Comparison of ENCODE assay signal across 18 cellular contexts in the genomic region with DNA sequence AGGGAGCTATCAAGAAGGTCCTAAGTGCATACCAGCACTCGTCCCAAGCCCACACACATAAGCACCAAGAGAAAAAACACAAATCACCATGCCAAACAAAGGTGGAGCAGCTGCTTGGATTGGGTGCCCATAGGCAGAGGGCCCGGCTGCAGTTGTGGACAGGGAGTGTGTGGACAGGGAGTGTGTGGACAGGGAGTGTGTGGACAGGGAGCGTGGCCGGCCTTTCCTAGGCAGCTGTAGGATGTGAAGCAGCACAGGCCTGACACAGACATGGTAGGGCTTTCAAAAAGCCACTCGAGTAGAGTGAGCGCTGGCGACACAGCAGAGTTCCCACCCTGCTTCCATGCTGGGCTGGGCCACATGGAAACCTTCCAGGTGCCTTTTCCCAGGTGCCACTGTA.
"Had no signal": no experiment of that assay in that cellular context is flagged by ENCODE, and none has a peak within 500 bp of the region (broad histone marks: within the 10 kb centered on the region; RNA-seq: fewer than 3 reads in every experiment).

No MANE protein-coding gene starts in this region.

- H3K36me3 ChIP-seq: breast epithelium had no signal

- DNase-seq: activated CD4-positive, alpha-beta memory T cell treated with anti-CD3 and anti-CD28 coated beads for 36 hours; activated CD4-positive, alpha-beta T cell treated with anti-CD3 and anti-CD28 coated beads for 1 hour; endodermal cell; erythroblast; kidney; left lung; naive B cell; occipital lobe; SK-N-SH; stimulated activated CD4-positive, alpha-beta T cell treated with anti-CD3 and anti-CD28 coated beads, Interleukin-15, amount 100 ng/mL, for 24 hours; stimulated activated CD4-positive, alpha-beta T cell treated with anti-CD3 and anti-CD28 coated beads, Interleukin-4, amount 100 ng/mL, for 1 hour; stimulated activated naive CD4-positive, alpha-beta T cell; T-helper 1 cell; trophoblast cell had no signal

- H3K4me3 ChIP-seq: ascending aorta, breast epithelium, left lung, right atrium auricular region had no signal

- H3K27me3 ChIP-seq: ascending aorta, breast epithelium, left lung, right atrium auricular region had no signal

- H3K9me3 Mint-ChIP-seq: activated CD4-positive, alpha-beta memory T cell treated with anti-CD3 and anti-CD28 coated beads for 36 hours; naive B cell had no signal

- H3K4me3 Mint-ChIP-seq: activated CD4-positive, alpha-beta memory T cell treated with anti-CD3 and anti-CD28 coated beads for 36 hours; endodermal cell had no signal

- H3K9me3 ChIP-seq: right atrium auricular region, SK-N-SH had no signal

- ATAC-seq: left lung had no signal

- H3K27ac Mint-ChIP-seq: endodermal cell had no signal

- H3K36me3 Mint-ChIP-seq: naive B cell had no signal

- H3K27me3 Mint-ChIP-seq: activated CD4-positive, alpha-beta memory T cell treated with anti-CD3 and anti-CD28 coated beads for 36 hours; naive B cell; progenitor cell of endocrine pancreas had no signal

- H3K27ac ChIP-seq: ascending aorta, breast epithelium, left lung, right atrium auricular region had no signal

- H3K4me1 ChIP-seq: breast epithelium had no signal
